ENCODE assay signal across 7 cellular contexts in genomic region chr7:134986363-134987231, GRCh38. TPM values are rescaled to one million over a fixed set of nuclear protein-coding genes. Genes with fewer than 3 reads are reported as not detected.
DNase-seq lines count a peak whose midpoint lies in the region; ATAC-seq, FAIRE-seq and TF ChIP-seq lines count a peak whose summit lies in the region.

TSS of gene AGBL3 (plus strand) at chr7:134986508. CDS start at chr7:134987934, 1,426 bp downstream.

- H3K9me3 ChIP-seq in GM12878 (replicated peaks; ENCODE audit: control insufficient read depth, insufficient read depth, low read length), result no peaks in the 10 kb centered on the region

- no peaks in the 10 kb centered on the region for H3K27me3 ChIP-seq in GM12878 (replicated peaks in 1 of 2; ENCODE audit: control insufficient read depth in 2 of 2, insufficient read depth in 2 of 2, low read length in 1 of 2)

- H3K36me3 ChIP-seq in GM12878 (ENCODE audit: control insufficient read depth in 2 of 2, insufficient read depth in 2 of 2, low read length in 1 of 2), result no peaks in the 10 kb centered on the region

- intact Hi-C loops in GM12878 (cut with micrococcal nuclease; ENCODE audit: unreplicated experiment), result loop anchor here (1.0 to 2.0 kb wide), 2 partner anchors 9 to 184 kb away; partner anchors contain the start of gene CYREN
- intact Hi-C loops in sciatic nerve (cut with DNase I), result no loop called here

- H3K9ac ChIP-seq in GM12878 (ENCODE audit: control insufficient read depth, insufficient read depth, low read length), result peak within 1 kb of the TSS; percentile 99

- in situ Hi-C loops in GM12878 (cut with MboI), result loop anchor here (25.0 kb wide), 1 partner anchor 976 kb away; no protein-coding TSS in a partner anchor

- H4K20me1 ChIP-seq in GM12878 (ENCODE audit: control insufficient read depth, insufficient read depth), result no peaks in the 10 kb centered on the region

- TF ChIP-seq CTCF in GM12878 (IDR thresholded peaks at IDR 0.05 in 2 of 3, conservative IDR thresholded peaks at IDR 0.05 in 1 of 3; ENCODE audit: control insufficient read depth in 2 of 3, extremely low read depth in 1 of 3, insufficient read depth in 1 of 3, low read depth in 3 of 3, low read length in 3 of 3), result peak; percentile 59 to 75 (median 73)

- no peak for TF ChIP-seq RAD21 in GM12878 (IDR thresholded peaks at IDR 0.05; ENCODE audit: insufficient read depth, low read depth, low read length)

- H3K79me2 ChIP-seq in GM12878 (ENCODE audit: control insufficient read depth, insufficient read depth, low read length), result peaks cover 52% of the 10 kb centered on the region

- peaks cover 11% of the 10 kb centered on the region for H3K4me1 ChIP-seq in GM12878 (ENCODE audit: control insufficient read depth, insufficient read depth, low read length)

- 1% methylated on average over 69 of the region's 69 CpGs for WGBS in GM12878 (ENCODE audit: insufficient coverage, insufficient replicate concordance, low lambda C conversion rate, missing lambda C conversion rate)

- peak within 1 kb of the TSS; percentile 85 for H3K4me3 ChIP-seq in GM12878

- peak within 1 kb of the TSS; percentile 97 for H3K27ac ChIP-seq in GM12878 (ENCODE audit: control insufficient read depth, insufficient read depth)

- peak within 1 kb of the TSS; percentile 98 for H2AFZ ChIP-seq in GM12878 (ENCODE audit: control insufficient read depth, low read depth, low read length)

- CTCF ChIA-PET in GM12878 (lab: Yijun Ruan, JAX), result interaction anchor here (0.6 to 12.7 kb wide), 33 partner anchors 10 to 554 kb away, joined by 3 to 157 read pairs (median 5); partner anchors contain the start of genes CYREN, TMEM140 and WDR91

- ATAC-seq in HG02981 (IDR thresholded peaks at IDR 0.05; ENCODE audit: unreplicated experiment) (peak; percentile 89), GM12878 (peak; percentile 85), sciatic nerve (peak; percentile 99)

- peak within 1 kb of the TSS; percentile 91 for H3K4me2 ChIP-seq in GM12878 (ENCODE audit: control insufficient read depth, insufficient read depth)

- TF ChIP-seq EP300 in GM12878 (IDR thresholded peaks at IDR 0.05; ENCODE audit: borderline replicate concordance in 1 of 2, control insufficient read depth in 1 of 2, low read depth in 2 of 2, low read length in 2 of 2), result peak in 1 of 2 experiments; percentile 41; a peak in 1 of 4 replicates

- FAIRE-seq in GM18507 (lab: Jason Lieb, UNC) (peak; percentile 96), GM12878 (lab: Jason Lieb, UNC) (no peak)

- RAD21 ChIA-PET in GM12878 (lab: Charles Lee; ENCODE audit: unreplicated experiment), result interaction anchor here (0.7 to 9.0 kb wide), 25 partner anchors 10 to 354 kb away, joined by 3 to 154 read pairs (median 6); partner anchors contain the start of genes CYREN, TMEM140 and WDR91

- DNase-seq in GM18507 (ENCODE audit: extremely low spot score, insufficient read length, low read depth) (peak; percentile 69), NCI-H2029 (lab: John Stamatoyannopoulos, UW) (peak; percentile 93), T1000 (lab: John Stamatoyannopoulos, UW) (peak; percentile 79), GM12878 (ENCODE audit: low read depth, low spot score) (peak; percentile 84), iPS DF 19.7 (ENCODE audit: low read depth, low spot score) (peak; percentile 94), sciatic nerve (ENCODE audit: low spot score) (peak; percentile 98)

- SMC1A ChIA-PET in GM12878 (lab: Charles Lee; ENCODE audit: uncharacterized antibody, unreplicated experiment), result interaction anchor here (0.6 to 15.4 kb wide), 28 partner anchors 10 to 259 kb away, joined by 3 to 293 read pairs (median 4); partner anchors contain the start of genes CYREN and TMEM140

- POLR2A ChIA-PET in GM12878 (lab: Charles Lee), result interaction anchor here (0.6 to 8.3 kb wide), 12 partner anchors 9 to 224 kb away, joined by 3 to 121 read pairs (median 10); partner anchors contain the start of genes CYREN, TMEM140 and WDR91

- peak; percentile 88 for TF ChIP-seq POLR2A in GM12878 (IDR thresholded peaks at IDR 0.05; ENCODE audit: low read depth, low read length)

- BruUV-seq in GM12878 (replicated peaks; lab: Mats Ljungman, UMichigan), result no TSS peak

TF ChIP-seq in GM12878, 131 proteins besides CTCF, POLR2A, EP300 and RAD21 (continues in another document):
- TF ChIP-seq MYC (IDR thresholded peaks at IDR 0.05; ENCODE audit: insufficient read depth, insufficient read length, insufficient replicate concordance, low read length, severe bottlenecking) (no peak), NRF1 (conservative IDR thresholded peaks at IDR 0.05; ENCODE audit: low read depth, low read length) (0 out of 2 replicates have a peak, but pooled peaks have one; percentile 3), SMAD1 (IDR thresholded peaks at IDR 0.05; ENCODE audit: low read depth, partially characterized antibody) (peak; percentile 32), KLF5 (IDR thresholded peaks at IDR 0.05; ENCODE audit: partially characterized antibody) (no peak), YY1 (IDR thresholded peaks at IDR 0.05; ENCODE audit: low read depth, low read length) (peak; percentile 41; the same call in 1 of the 2 replicates), PAX5 (IDR thresholded peaks at IDR 0.05; ENCODE audit: borderline replicate concordance, low read depth, low read length) (no peak), ZNF217 (IDR thresholded peaks at IDR 0.05) (no peak), CREM (IDR thresholded peaks at IDR 0.05; ENCODE audit: low read depth) (peak; percentile 57; the same call in 1 of the 2 replicates), IKZF1 (conservative IDR thresholded peaks at IDR 0.05) (peak; percentile 95), IRF5 (IDR thresholded peaks at IDR 0.05; ENCODE audit: borderline replicate concordance) (peak; percentile 67; the same call in 1 of the 2 replicates), MTA3 (IDR thresholded peaks at IDR 0.05; ENCODE audit: borderline replicate concordance, low read length) (no peak), MXI1 (IDR thresholded peaks at IDR 0.05; ENCODE audit: low read depth, low read length) (peak; percentile 84), E2F4 (IDR thresholded peaks at IDR 0.05; ENCODE audit: low read depth, low read length) (no peak), SIN3A (IDR thresholded peaks at IDR 0.05; ENCODE audit: low read depth, low read length) (peak; percentile 62; the same call in 1 of the 2 replicates), RB1 (IDR thresholded peaks at IDR 0.05; ENCODE audit: borderline replicate concordance) (peak; percentile 98; the same call in 1 of the 2 replicates), SREBF1 (IDR thresholded peaks at IDR 0.05; ENCODE audit: low read length) (no peak), SREBF2 (IDR thresholded peaks at IDR 0.05; ENCODE audit: low read length) (no peak), BHLHE40 (IDR thresholded peaks at IDR 0.05; ENCODE audit: borderline replicate concordance in 1 of 2, low read depth in 2 of 2, low read length in 1 of 2) (peak in 1 of 2 experiments; percentile 43; a peak in 1 of 4 replicates)

RNA-seq across cellular contexts. Expression of gene AGBL3, which starts in this region (rescaled TPM):
- total RNA-seq in GM12878 (2013; cell fraction: nucleolus; rRNA removed), result 52.9 and 65.3 TPM in 2 replicates
- total RNA-seq in GM12878 (2014; rRNA removed), result 3.2 and 3.5 TPM in 2 replicates
- 2.9 and 3.8 TPM in 2 replicates for total RNA-seq in GM12878 (2014; rRNA removed; fragmentation: Illumina TruSeq; extraction: Trizol)
- total RNA-seq in GM12878 (2021), result 2.3 and 4.2 TPM in 2 replicates
- polyA plus RNA-seq in GM12878 (2011; ENCODE audit: low read depth), result 1.1 TPM
- polyA plus RNA-seq in GM12878 (2011; rRNA removed), result 12.4 and 24.0 TPM in 2 replicates
- 3.3 and 4.4 TPM in 2 replicates for polyA plus RNA-seq in GM12878 (2011; cell fraction: cytosol; rRNA removed)
- polyA plus RNA-seq in GM12878 (2011; cell fraction: nucleus; rRNA removed), result 8.8 and 9.8 TPM in 2 replicates
- polyA plus RNA-seq in GM12878 (2012), result 2.6 and 2.8 TPM in 2 replicates
- polyA plus RNA-seq in GM12878 (2014; fragmentation: Illumina TruSeq; extraction: Trizol), result 3.7 TPM in 2 replicates
- polyA plus RNA-seq in GM12878 (2014; fragmentation: Nextera tagmentation; extraction: Ambion mirVana), result 1 to 10 TPM in 1 of 2 experiments, under 1 TPM in 1; 0.82 to 1.4 TPM
- 1.8 and 2.4 TPM in 2 replicates for polyA plus RNA-seq in GM12878 (2014; rRNA removed)
- 1 to 10 TPM; 7.4 to 8.3 TPM for polyA plus RNA-seq in GM12878 (2016; fragmentation: Nextera tagmentation; extraction: Ambion mirVana)
- polyA minus RNA-seq in GM12878 (2011; rRNA and poly(A)+ RNA removed), result 6.6 and 7.2 TPM in 2 replicates
- 0.52 and 0.80 TPM in 2 replicates for polyA minus RNA-seq in GM12878 (2011; cell fraction: cytosol; rRNA and poly(A)+ RNA removed)
- polyA minus RNA-seq in GM12878 (2011; cell fraction: nucleus; rRNA and poly(A)+ RNA removed), result 12.5 and 22.0 TPM in 2 replicates
- 5.3 TPM for total RNA-seq in sciatic nerve

Comparison
In these comparisons a context has a peak if more than half of its experiments do, and no peak if none do; other contexts are left out.
1. Peak in every context shown above with its lines: DNase-seq, ATAC-seq, H3K4me3 ChIP-seq and H3K27ac ChIP-seq.